8 cellular contexts compared by ENCODE assay signal in the genomic region with DNA sequence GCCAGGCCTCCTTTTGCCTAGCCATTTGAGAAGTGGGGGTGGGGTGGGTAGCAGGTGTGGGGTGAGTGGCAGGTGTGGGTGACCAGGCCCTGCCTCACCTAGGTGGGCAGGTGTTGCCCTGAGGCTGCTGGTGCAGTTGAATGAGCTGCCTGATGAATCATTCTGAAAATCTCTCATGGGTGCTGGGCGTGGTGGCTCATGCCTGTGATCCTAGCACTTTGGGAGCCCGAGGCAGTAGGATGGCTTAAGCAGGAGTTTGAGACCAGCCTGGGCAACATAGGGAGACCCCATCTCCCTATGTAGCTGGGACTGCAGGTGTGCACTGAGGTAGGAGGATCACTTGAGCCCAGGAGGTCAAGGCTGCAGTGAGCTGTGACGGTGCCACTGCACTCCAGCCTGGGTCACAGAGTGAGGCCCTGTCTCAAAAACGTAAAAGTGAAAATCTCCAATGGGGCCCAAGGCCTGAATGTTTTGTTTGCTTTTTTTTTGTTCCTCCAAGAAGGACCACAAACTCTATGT. TPM values are rescaled to one million over a fixed set of nuclear protein-coding genes. Genes with fewer than 3 reads are reported as not detected.
A peak's percentile ranks its signal among the peaks of the same experiment; 100 is the strongest.
DNase-seq lines count a peak whose midpoint lies in the region; ATAC-seq and TF ChIP-seq lines count a peak whose summit lies in the region.

No MANE protein-coding gene starts in this region.

- TF ChIP-seq CTCF in CD4-positive, alpha-beta T cell (IDR thresholded peaks at IDR 0.05) = no peak
- no peak for TF ChIP-seq CTCF in progenitor cell of endocrine pancreas (IDR thresholded peaks at IDR 0.05; ENCODE audit: unreplicated experiment)

- DNase-seq in CD4-positive, alpha-beta T cell = peak in 1 of 10 experiments; percentile 48
- DNase-seq in activated T-helper 1 cell treated with anti-CD3 and anti-CD28 coated beads, Interleukin-12 subunit alpha, Interleukin-12 subunit beta, Interleukin-2, Interleukin-4 antibody, amounts not matched to agents 30 ng/mL and 10 ng/mL and 1 ng/mL, durations not matched to agents 14 hours and 24 hours and 36 hours (ENCODE audit: low spot score) = no peak
- DNase-seq in progenitor cell of endocrine pancreas (ENCODE audit: low spot score, unreplicated experiment) = no peak
- no peak for DNase-seq in NCI-H128 (lab: John Stamatoyannopoulos, UW; ENCODE audit: unreplicated experiment)
- no peak for DNase-seq in NCI-H1092 (lab: John Stamatoyannopoulos, UW)
- no peak for DNase-seq in superior temporal gyrus (ENCODE audit: extremely low spot score)

- CTCF ChIA-PET in CD4-positive, alpha-beta T cell (lab: Charles Lee) = interaction anchor here (0.8 to 19.9 kb wide), 7 partner anchors 9 to 94 kb away, joined by 3 to 250 read pairs (median 6); no protein-coding TSS in a partner anchor

- H3K4me3 Mint-ChIP-seq in CD4-positive, alpha-beta T cell = peak overlapping the region; percentile 84
- peak overlapping the region; percentile 48 for H3K4me3 Mint-ChIP-seq in activated T-helper 1 cell treated with anti-CD3 and anti-CD28 coated beads, Interleukin-12 subunit alpha, Interleukin-12 subunit beta, Interleukin-2, Interleukin-4 antibody, amounts not matched to agents 30 ng/mL and 10 ng/mL and 1 ng/mL, durations not matched to agents 14 hours and 24 hours and 36 hours
- H3K4me3 Mint-ChIP-seq in progenitor cell of endocrine pancreas (ENCODE audit: low read depth) = no peak overlapping the region

- peak overlapping the region; percentile 48 for H3K27ac ChIP-seq in CD4-positive, alpha-beta T cell (ENCODE audit: low read depth, low read length)

- H3K27me3 Mint-ChIP-seq in CD4-positive, alpha-beta T cell = no peaks in the 10 kb centered on the region
- no peaks in the 10 kb centered on the region for H3K27me3 Mint-ChIP-seq in activated T-helper 1 cell treated with anti-CD3 and anti-CD28 coated beads, Interleukin-12 subunit alpha, Interleukin-12 subunit beta, Interleukin-2, Interleukin-4 antibody, amounts not matched to agents 30 ng/mL and 10 ng/mL and 1 ng/mL, durations not matched to agents 14 hours and 24 hours and 36 hours (ENCODE audit: insufficient read depth)
- H3K27me3 Mint-ChIP-seq in progenitor cell of endocrine pancreas = no peaks in the 10 kb centered on the region

- no peaks in the 10 kb centered on the region for H3K27me3 ChIP-seq in CD4-positive, alpha-beta T cell (ENCODE audit: control insufficient read depth, insufficient read depth, low read length)

- POLR2A ChIA-PET in CD4-positive, alpha-beta T cell (lab: Charles Lee) = interaction anchor here (2.8 to 22.9 kb wide), 4 partner anchors 8 to 30 kb away, joined by 14 to 420 read pairs (median 239); partner anchors contain the start of gene TSPAN14

- peak; percentile 2 for ATAC-seq in CD4-positive, alpha-beta T cell (ENCODE audit: poor library complexity)
- ATAC-seq in GM19438 (IDR thresholded peaks at IDR 0.05; ENCODE audit: low read depth, unreplicated experiment) = peak; percentile 61
- peak; percentile 52 for ATAC-seq in HG03378 (IDR thresholded peaks at IDR 0.05; ENCODE audit: unreplicated experiment)

- no peaks in the 10 kb centered on the region for H3K9me3 ChIP-seq in CD4-positive, alpha-beta T cell (ENCODE audit: control insufficient read depth, low read length)

- peak overlapping the region; percentile 92 for H3K27ac Mint-ChIP-seq in CD4-positive, alpha-beta T cell
- H3K27ac Mint-ChIP-seq in activated T-helper 1 cell treated with anti-CD3 and anti-CD28 coated beads, Interleukin-12 subunit alpha, Interleukin-12 subunit beta, Interleukin-2, Interleukin-4 antibody, amounts not matched to agents 30 ng/mL and 10 ng/mL and 1 ng/mL, durations not matched to agents 14 hours and 24 hours and 36 hours = peak overlapping the region; percentile 97
- peak overlapping the region; percentile 74 for H3K27ac Mint-ChIP-seq in progenitor cell of endocrine pancreas

- H3K36me3 Mint-ChIP-seq in CD4-positive, alpha-beta T cell (ENCODE audit: low read depth) = peaks cover 83% of the 10 kb centered on the region
- peaks cover 41% of the 10 kb centered on the region for H3K36me3 Mint-ChIP-seq in activated T-helper 1 cell treated with anti-CD3 and anti-CD28 coated beads, Interleukin-12 subunit alpha, Interleukin-12 subunit beta, Interleukin-2, Interleukin-4 antibody, amounts not matched to agents 30 ng/mL and 10 ng/mL and 1 ng/mL, durations not matched to agents 14 hours and 24 hours and 36 hours (ENCODE audit: low read depth)
- peaks cover 6% of the 10 kb centered on the region for H3K36me3 Mint-ChIP-seq in progenitor cell of endocrine pancreas (ENCODE audit: insufficient read depth)

- intact Hi-C loops in CD4-positive, alpha-beta T cell (cut with DNase I, micrococcal nuclease) = loop anchor here in 1 of 2 experiments (2.0 kb wide), 1 partner anchor 15 kb away; no protein-coding TSS in a partner anchor
- intact Hi-C loops in activated T-helper 1 cell treated with anti-CD3 and anti-CD28 coated beads, Interleukin-12 subunit alpha, Interleukin-12 subunit beta, Interleukin-2, Interleukin-4 antibody, amounts not matched to agents 30 ng/mL and 10 ng/mL and 1 ng/mL, durations not matched to agents 14 hours and 24 hours and 36 hours (cut with micrococcal nuclease) = loop anchor here (1.0 to 5.0 kb wide), 7 partner anchors 8 to 1139 kb away; no protein-coding TSS in a partner anchor

- H3K9me3 Mint-ChIP-seq in CD4-positive, alpha-beta T cell = no peaks in the 10 kb centered on the region
- H3K9me3 Mint-ChIP-seq in activated T-helper 1 cell treated with anti-CD3 and anti-CD28 coated beads, Interleukin-12 subunit alpha, Interleukin-12 subunit beta, Interleukin-2, Interleukin-4 antibody, amounts not matched to agents 30 ng/mL and 10 ng/mL and 1 ng/mL, durations not matched to agents 14 hours and 24 hours and 36 hours = no peaks in the 10 kb centered on the region
- H3K9me3 Mint-ChIP-seq in progenitor cell of endocrine pancreas (ENCODE audit: low read depth) = no peaks in the 10 kb centered on the region

- peaks cover 93% of the 10 kb centered on the region for H3K4me1 Mint-ChIP-seq in CD4-positive, alpha-beta T cell (ENCODE audit: low read depth)
- H3K4me1 Mint-ChIP-seq in activated T-helper 1 cell treated with anti-CD3 and anti-CD28 coated beads, Interleukin-12 subunit alpha, Interleukin-12 subunit beta, Interleukin-2, Interleukin-4 antibody, amounts not matched to agents 30 ng/mL and 10 ng/mL and 1 ng/mL, durations not matched to agents 14 hours and 24 hours and 36 hours (ENCODE audit: low read depth) = peaks cover 81% of the 10 kb centered on the region
- peaks cover 43% of the 10 kb centered on the region for H3K4me1 Mint-ChIP-seq in progenitor cell of endocrine pancreas (ENCODE audit: low read depth)

RNA-seq across cellular contexts. Expression of gene TSPAN14, which starts 17.7 kb away (rescaled TPM):
- total RNA-seq in CD4-positive, alpha-beta T cell = 100 to 1,000 TPM; 167 to 168 TPM
- total RNA-seq in activated T-helper 1 cell treated with anti-CD3 and anti-CD28 coated beads, Interleukin-12 subunit alpha, Interleukin-12 subunit beta, Interleukin-2, Interleukin-4 antibody, amounts not matched to agents 30 ng/mL and 10 ng/mL and 1 ng/mL, durations not matched to agents 14 hours and 24 hours and 36 hours = 75.4 and 81.9 TPM in 2 replicates
- total RNA-seq in progenitor cell of endocrine pancreas = 126 TPM in 2 replicates

Comparison
In these comparisons a context has a peak if more than half of its experiments do, and no peak if none do; other contexts are left out.
1. ATAC-seq: peak in every context shown above with its lines; median percentile 61 in GM19438; 52 in HG03378; 2 in CD4-positive, alpha-beta T cell.